In genomic region chr7:834277-834676, GRCh38 we compare ENCODE assay signal across 1 cellular context.
TF ChIP-seq lines count a peak whose summit lies in the region.

No MANE protein-coding gene starts in this region.

TF ChIP-seq in HCT116, 20 proteins besides CTCF, POLR2A, EP300 and RAD21 (continued from another document):
- TF ChIP-seq MAX (IDR thresholded peaks at IDR 0.05): no peak
- TF ChIP-seq ELF1 (IDR thresholded peaks at IDR 0.05; ENCODE audit: borderline replicate concordance, low read depth): no peak
- TF ChIP-seq SIN3A (IDR thresholded peaks at IDR 0.05; ENCODE audit: low read depth): no peak
- no peak for TF ChIP-seq FOSL1 (IDR thresholded peaks at IDR 0.05; ENCODE audit: low read depth)
- no peak for TF ChIP-seq EGR1 (IDR thresholded peaks at IDR 0.05; ENCODE audit: low read depth)
- no peak for TF ChIP-seq EZH2 (IDR thresholded peaks at IDR 0.05)
- TF ChIP-seq TCF7L2 (IDR thresholded peaks at IDR 0.05; ENCODE audit: borderline replicate concordance, extremely low read depth, insufficient read depth, insufficient read length): no peak
- TF ChIP-seq POLR2AphosphoS5 (IDR thresholded peaks at IDR 0.05; ENCODE audit: low read depth, low read length): no peak
- TF ChIP-seq SP1 (IDR thresholded peaks at IDR 0.05; ENCODE audit: low read depth): no peak
